ENCODE assay signal across 8 cellular contexts in genomic region chr19:45125975-45126493, GRCh38. TPM values are rescaled to one million over a fixed set of nuclear protein-coding genes. Genes with fewer than 3 reads are reported as not detected.
DNase-seq lines count a peak whose midpoint lies in the region; ATAC-seq, FAIRE-seq and TF ChIP-seq lines count a peak whose summit lies in the region.

No MANE protein-coding gene starts in this region.

- CTCF ChIA-PET in A549 (lab: Yijun Ruan, JAX): interaction anchor here (0.6 to 6.1 kb wide), 31 partner anchors 8 to 600 kb away, joined by 3 to 51 read pairs (median 4); partner anchors contain the start of gene NKPD1
- CTCF ChIA-PET in activated CD4-positive, alpha-beta T cell treated with anti-CD3 and anti-CD28 coated beads, Interleukin-2, amount 10 ng/mL, durations not matched to agents 7 days and 5 days (lab: Charles Lee): interaction anchor here (0.9 to 2.4 kb wide), 4 partner anchors 12 to 34 kb away, joined by 3 to 10 read pairs (median 4); no protein-coding TSS in a partner anchor

- WGBS in A549 (ENCODE audit: missing lambda C conversion rate): 60% methylated on average over 12 of the region's 12 CpGs

- TF ChIP-seq CTCF in A549 (IDR thresholded peaks at IDR 0.05) (peak; percentile 75), GM12872 (IDR thresholded peaks at IDR 0.05; ENCODE audit: insufficient read depth, low read depth, low read length) (peak; percentile 91), mucosa of descending colon (IDR thresholded peaks at IDR 0.05) (peak; percentile 56)

- DNase-seq in A549 (ENCODE audit: low read depth in 1 of 2, low spot score in 1 of 2) (peak; percentile 65 to 76), NCI-H2029 treated with DMSO at 0.1 percent for 48 hours (lab: John Stamatoyannopoulos, UW) (peak; percentile 38), mucosa of descending colon (peak; percentile 71 to 91 (median 88))
- DNase-seq in activated CD4-positive, alpha-beta T cell treated with anti-CD3 and anti-CD28 coated beads, Interleukin-2, amount 10 ng/mL, durations not matched to agents 7 days and 5 days: peak; percentile 81
- DNase-seq in effector CD4-positive, alpha-beta T cell: peak; percentile 45
- peak; percentile 26 to 66 (median 44) for DNase-seq in stimulated activated naive CD4-positive, alpha-beta T cell (lab: John Stamatoyannopoulos, UW)

- TF ChIP-seq EP300 in A549 (IDR thresholded peaks at IDR 0.05): no peak

- H3K36me3 Mint-ChIP-seq in activated CD4-positive, alpha-beta T cell treated with anti-CD3 and anti-CD28 coated beads, Interleukin-2, amount 10 ng/mL, durations not matched to agents 7 days and 5 days (ENCODE audit: low read depth): no peaks in the 10 kb centered on the region

- no peaks in the 10 kb centered on the region for H3K9me3 Mint-ChIP-seq in activated CD4-positive, alpha-beta T cell treated with anti-CD3 and anti-CD28 coated beads, Interleukin-2, amount 10 ng/mL, durations not matched to agents 7 days and 5 days

- no peak for TF ChIP-seq POLR2A in A549 (IDR thresholded peaks at IDR 0.05; ENCODE audit: low read length)

- no peak overlapping the region for H3K27ac ChIP-seq in A549

- POLR2A ChIA-PET in A549 (lab: Yijun Ruan, JAX): no interaction called here
- POLR2A ChIA-PET in activated CD4-positive, alpha-beta T cell treated with anti-CD3 and anti-CD28 coated beads, Interleukin-2, amount 10 ng/mL, durations not matched to agents 7 days and 5 days (lab: Charles Lee): no interaction called here

- H3K4me3 ChIP-seq in A549 (no peak overlapping the region), mucosa of descending colon (no peak overlapping the region)

- H3K4me1 ChIP-seq in A549 (peaks cover 10% of the 10 kb centered on the region), mucosa of descending colon (ENCODE audit: low read depth) (peaks cover 12% of the 10 kb centered on the region)

- TF ChIP-seq RAD21 in A549 (conservative IDR thresholded peaks at IDR 0.05 in 1 of 2, IDR thresholded peaks at IDR 0.05 in 1 of 2): peak; percentile 67 to 68

- no peak overlapping the region for H3K27ac Mint-ChIP-seq in activated CD4-positive, alpha-beta T cell treated with anti-CD3 and anti-CD28 coated beads, Interleukin-2, amount 10 ng/mL, durations not matched to agents 7 days and 5 days

- intact Hi-C loops in mucosa of descending colon (cut with DNase I, micrococcal nuclease): no loop called here

- H3K4me2 ChIP-seq in A549: no peak overlapping the region

- peak; percentile 84 to 93 for ATAC-seq in A549
- peak; percentile 92 for ATAC-seq in mucosa of descending colon
- ATAC-seq in HG03135 (IDR thresholded peaks at IDR 0.05; ENCODE audit: unreplicated experiment): no peak

- H3K36me3 ChIP-seq in mucosa of descending colon (ENCODE audit: low read depth): no peaks in the 10 kb centered on the region

- H3K27me3 Mint-ChIP-seq in activated CD4-positive, alpha-beta T cell treated with anti-CD3 and anti-CD28 coated beads, Interleukin-2, amount 10 ng/mL, durations not matched to agents 7 days and 5 days: no peaks in the 10 kb centered on the region

- FAIRE-seq in A549 (lab: Jason Lieb, UNC): peak; percentile 93

- H3K4me3 Mint-ChIP-seq in activated CD4-positive, alpha-beta T cell treated with anti-CD3 and anti-CD28 coated beads, Interleukin-2, amount 10 ng/mL, durations not matched to agents 7 days and 5 days: no peak overlapping the region

- H3K4me1 Mint-ChIP-seq in activated CD4-positive, alpha-beta T cell treated with anti-CD3 and anti-CD28 coated beads, Interleukin-2, amount 10 ng/mL, durations not matched to agents 7 days and 5 days: peaks cover 24% of the 10 kb centered on the region

- H3K9me3 ChIP-seq in A549: no peaks in the 10 kb centered on the region
- H3K9me3 ChIP-seq in mucosa of descending colon: no peaks in the 10 kb centered on the region

TF ChIP-seq in A549, 52 proteins besides CTCF, POLR2A, EP300 and RAD21:
- TF ChIP-seq HMGXB4 (CRISPR knock-in tag; IDR thresholded peaks at IDR 0.05; ENCODE audit: borderline replicate concordance) (no peak), SMC3 (IDR thresholded peaks at IDR 0.05) (peak; percentile 76), ATOH8 (CRISPR knock-in tag; IDR thresholded peaks at IDR 0.05; ENCODE audit: low read depth) (no peak), MAX (IDR thresholded peaks at IDR 0.05) (peak; percentile 64; the same call in 1 of the 2 replicates), HES2 (IDR thresholded peaks at IDR 0.05) (no peak)

RNA-seq across cellular contexts. Expression of gene PPP1R37, which starts 33.1 kb away (rescaled TPM):
- polyA plus RNA-seq in A549 (2011; rRNA removed) (7.6 and 9.1 TPM in 2 replicates), A549 (2017; fragmentation: RNase III; extraction: RNeasy Plus Mini Kit Qiagen cat#74134 plus additional on column Dnase treatment) (18.7 to 21.9 TPM (median 21.8 TPM) in 3 replicates)
- polyA plus RNA-seq in A549 (2012; cell fraction: cytosol; rRNA removed): 22.2 and 27.1 TPM in 2 replicates
- 48.6 and 55.2 TPM in 2 replicates for polyA plus RNA-seq in A549 (2012; cell fraction: nucleus; rRNA removed)
- polyA minus RNA-seq in A549 (2011; rRNA and poly(A)+ RNA removed): 15.4 and 15.8 TPM in 2 replicates
- 10 to 100 TPM; 21.1 to 21.7 TPM for total RNA-seq in activated CD4-positive, alpha-beta T cell treated with anti-CD3 and anti-CD28 coated beads, Interleukin-2, amount 10 ng/mL, durations not matched to agents 7 days and 5 days
- 10 to 100 TPM; 27.2 to 33.6 (median 31.7) TPM for total RNA-seq in mucosa of descending colon

RNA-seq across cellular contexts. Expression of gene NKPD1, which starts 34.7 kb away (rescaled TPM):
- polyA plus RNA-seq in A549 (2011; rRNA removed) (0.12 and 0.21 TPM in 2 replicates), A549 (2017; fragmentation: RNase III; extraction: RNeasy Plus Mini Kit Qiagen cat#74134 plus additional on column Dnase treatment) (0.10 to 0.18 TPM (median 0.15 TPM) in 3 replicates)
- polyA plus RNA-seq in A549 (2012; cell fraction: cytosol; rRNA removed): 0.07 and 0.19 TPM in 2 replicates
- polyA plus RNA-seq in A549 (2012; cell fraction: nucleus; rRNA removed): 1.8 and 2.5 TPM in 2 replicates
- 0.15 TPM in 1 of 2 replicates, not detected in the other for polyA minus RNA-seq in A549 (2011; rRNA and poly(A)+ RNA removed)
- total RNA-seq in activated CD4-positive, alpha-beta T cell treated with anti-CD3 and anti-CD28 coated beads, Interleukin-2, amount 10 ng/mL, durations not matched to agents 7 days and 5 days: under 1 TPM in 1 of 2 experiments, not detected in 1; 0.17 TPM
- not detected for total RNA-seq in mucosa of descending colon

RNA-seq across cellular contexts. Expression of gene GEMIN7, which starts 47.0 kb away (rescaled TPM):
- polyA plus RNA-seq in A549 (2011; rRNA removed) (42.2 and 49.2 TPM in 2 replicates), A549 (2017; fragmentation: RNase III; extraction: RNeasy Plus Mini Kit Qiagen cat#74134 plus additional on column Dnase treatment) (75.3 to 86.0 TPM (median 79.4 TPM) in 3 replicates)
- 86.7 and 115 TPM in 2 replicates for polyA plus RNA-seq in A549 (2012; cell fraction: cytosol; rRNA removed)
- polyA plus RNA-seq in A549 (2012; cell fraction: nucleus; rRNA removed): 97.2 and 109 TPM in 2 replicates
- 23.2 and 33.1 TPM in 2 replicates for polyA minus RNA-seq in A549 (2011; rRNA and poly(A)+ RNA removed)
- total RNA-seq in activated CD4-positive, alpha-beta T cell treated with anti-CD3 and anti-CD28 coated beads, Interleukin-2, amount 10 ng/mL, durations not matched to agents 7 days and 5 days: 10 to 100 TPM; 27.1 to 30.0 TPM
- 10 to 100 TPM; 14.4 to 22.6 (median 21.8) TPM for total RNA-seq in mucosa of descending colon

RNA-seq across cellular contexts. Expression of gene ZNF296, which starts 49.8 kb away (rescaled TPM):
- polyA plus RNA-seq in A549 (2011; rRNA removed): 0.25 and 0.34 TPM in 2 replicates
- 2.7 and 3.7 TPM in 2 replicates for polyA plus RNA-seq in A549 (2012; cell fraction: cytosol; rRNA removed)
- polyA plus RNA-seq in A549 (2012; cell fraction: nucleus; rRNA removed): 4.6 and 8.2 TPM in 2 replicates
- 2.7 to 3.6 TPM (median 3.4 TPM) in 3 replicates for polyA plus RNA-seq in A549 (2017; fragmentation: RNase III; extraction: RNeasy Plus Mini Kit Qiagen cat#74134 plus additional on column Dnase treatment)
- 0.50 and 0.73 TPM in 2 replicates for polyA minus RNA-seq in A549 (2011; rRNA and poly(A)+ RNA removed)
- total RNA-seq in activated CD4-positive, alpha-beta T cell treated with anti-CD3 and anti-CD28 coated beads, Interleukin-2, amount 10 ng/mL, durations not matched to agents 7 days and 5 days: 1 to 10 TPM; 4.0 to 4.1 TPM
- 1 to 10 TPM; 2.8 to 5.0 (median 4.9) TPM for total RNA-seq in mucosa of descending colon

RNA-seq across cellular contexts. Expression of gene TRAPPC6A, which starts 52.0 kb away (rescaled TPM):
- 29.8 and 30.2 TPM in 2 replicates for polyA plus RNA-seq in A549 (2011; rRNA removed)
- 52.5 and 63.1 TPM in 2 replicates for polyA plus RNA-seq in A549 (2012; cell fraction: cytosol; rRNA removed)
- 41.4 and 46.2 TPM in 2 replicates for polyA plus RNA-seq in A549 (2012; cell fraction: nucleus; rRNA removed)
- 23.7 to 30.5 TPM (median 28.5 TPM) in 3 replicates for polyA plus RNA-seq in A549 (2017; fragmentation: RNase III; extraction: RNeasy Plus Mini Kit Qiagen cat#74134 plus additional on column Dnase treatment)
- 9.0 and 12.0 TPM in 2 replicates for polyA minus RNA-seq in A549 (2011; rRNA and poly(A)+ RNA removed)
- total RNA-seq in activated CD4-positive, alpha-beta T cell treated with anti-CD3 and anti-CD28 coated beads, Interleukin-2, amount 10 ng/mL, durations not matched to agents 7 days and 5 days: 10 to 100 TPM; 55.1 to 64.2 TPM
- total RNA-seq in mucosa of descending colon: 10 to 100 TPM; 29.0 to 45.1 (median 37.4) TPM

Comparison
In these comparisons a context has a peak if more than half of its experiments do, and no peak if none do; other contexts are left out.
1. DNase-seq: peak in every context shown above with its lines; median percentile 88 in mucosa of descending colon; 81 in activated CD4-positive, alpha-beta T cell treated with anti-CD3 and anti-CD28 coated beads, Interleukin-2, amount 10 ng/mL, durations not matched to agents 7 days and 5 days; 70 in A549; 45 in effector CD4-positive, alpha-beta T cell; 44 in stimulated activated naive CD4-positive, alpha-beta T cell; 38 in NCI-H2029 treated with DMSO at 0.1 percent for 48 hours.